Comparison of ENCODE assay signal across 25 cellular contexts in genomic region chr2:877747-878146, GRCh38.
DNase-seq lines count a peak whose midpoint lies in the region; ATAC-seq, FAIRE-seq and TF ChIP-seq lines count a peak whose summit lies in the region.
"Had no signal": no experiment of that assay in that cellular context is flagged by ENCODE, and none has a peak within 500 bp of the region (broad histone marks: within the 10 kb centered on the region; RNA-seq: fewer than 3 reads in every experiment).

No MANE protein-coding gene starts in this region.

- H3K36me3 Mint-ChIP-seq in activated T-helper 2 cell treated with anti-CD3 and anti-CD28 coated beads, Interferon-gamma antibody, Interleukin-2, Interleukin-4, amounts not matched to agents 10 μg/mL and 5 μg/mL and 100 μg/mL, durations not matched to agents 14 hours and 24 hours and 36 hours (ENCODE audit: low read depth), result no peaks in the 10 kb centered on the region
- H3K36me3 Mint-ChIP-seq: CD4-positive, CD25-positive, alpha-beta regulatory T cell had no signal

- peak overlapping the region; percentile 6 for H3K23ac ChIP-seq in neuronal stem cell (ENCODE audit: low read depth, low read length, poor library complexity)

- H3K4ac ChIP-seq in neuronal stem cell (ENCODE audit: low read length), result peak overlapping the region; percentile 40

- no peak overlapping the region for H2BK12ac ChIP-seq in neuronal stem cell (ENCODE audit: low read length)

- no peak overlapping the region for H2BK120ac ChIP-seq in neuronal stem cell (ENCODE audit: low read depth, low read length)

- no peak overlapping the region for H3K27ac Mint-ChIP-seq in activated T-helper 2 cell treated with anti-CD3 and anti-CD28 coated beads, Interferon-gamma antibody, Interleukin-2, Interleukin-4, amounts not matched to agents 10 μg/mL and 5 μg/mL and 100 μg/mL, durations not matched to agents 14 hours and 24 hours and 36 hours
- H3K27ac Mint-ChIP-seq: CD4-positive, CD25-positive, alpha-beta regulatory T cell; GM23338 had no signal

- no CpG with 5 or more reads among the region's 14 CpGs for WGBS in neuronal stem cell (ENCODE audit: extremely low coverage in 2 of 2, insufficient read length in 2 of 2, insufficient replicate concordance in 1 of 2), 2 donors

- no peak overlapping the region for H3K4me2 ChIP-seq in DND-41 (ENCODE audit: insufficient read depth, low read length)
- no peak overlapping the region for H3K4me2 ChIP-seq in neuronal stem cell (ENCODE audit: insufficient read depth, low read length, poor library complexity, severe bottlenecking)
- H3K4me2 ChIP-seq: BLaER1, GM23338 had no signal

- no peak overlapping the region for H3K27ac ChIP-seq in DND-41 (ENCODE audit: low read length)
- H3K27ac ChIP-seq in neuronal stem cell (replicated peaks; ENCODE audit: low read length), result no peak overlapping the region
- H3K27ac ChIP-seq: BLaER1 had no signal

- H3K9me3 Mint-ChIP-seq in activated T-helper 2 cell treated with anti-CD3 and anti-CD28 coated beads, Interferon-gamma antibody, Interleukin-2, Interleukin-4, amounts not matched to agents 10 μg/mL and 5 μg/mL and 100 μg/mL, durations not matched to agents 14 hours and 24 hours and 36 hours, result no peaks in the 10 kb centered on the region
- H3K9me3 Mint-ChIP-seq: CD4-positive, CD25-positive, alpha-beta regulatory T cell had no signal

- intact Hi-C loops in activated T-helper 2 cell treated with anti-CD3 and anti-CD28 coated beads, Interferon-gamma antibody, Interleukin-2, Interleukin-4, amounts not matched to agents 10 μg/mL and 5 μg/mL and 100 μg/mL, durations not matched to agents 14 hours and 24 hours and 36 hours (cut with micrococcal nuclease), result no loop called here

- H3K4me1 ChIP-seq in DND-41 (ENCODE audit: insufficient read depth, low read length) (no peaks in the 10 kb centered on the region), neuronal stem cell (ENCODE audit: control insufficient read depth in 2 of 2, insufficient read depth in 1 of 2, low read depth in 1 of 2, low read length in 2 of 2) (peaks cover 0 to 4% of the 10 kb centered on the region in 2 donors)

- peak overlapping the region; percentile 17 for H3K14ac ChIP-seq in neuronal stem cell (ENCODE audit: low read length)

- H2BK5ac ChIP-seq in neuronal stem cell (ENCODE audit: low read length), result no peak overlapping the region

- no peaks in the 10 kb centered on the region for H3K79me1 ChIP-seq in neuronal stem cell (ENCODE audit: low read depth, low read length)

- FAIRE-seq in HTR-8/SVneo (lab: Jason Lieb, UNC), result peak; percentile 55
- FAIRE-seq: A204.1, HepG2, K562, RCC 7860 had no signal

- H3K4me1 Mint-ChIP-seq in activated T-helper 2 cell treated with anti-CD3 and anti-CD28 coated beads, Interferon-gamma antibody, Interleukin-2, Interleukin-4, amounts not matched to agents 10 μg/mL and 5 μg/mL and 100 μg/mL, durations not matched to agents 14 hours and 24 hours and 36 hours (ENCODE audit: low read depth), result no peaks in the 10 kb centered on the region
- H3K4me1 Mint-ChIP-seq: CD4-positive, CD25-positive, alpha-beta regulatory T cell had no signal

- H2AFZ ChIP-seq in DND-41 (ENCODE audit: low read depth, low read length) (no peak overlapping the region), neuronal stem cell (ENCODE audit: low read length) (no peak overlapping the region)
- H2AFZ ChIP-seq: GM23338 had no signal

- no peak for ATAC-seq in DND-41 (ENCODE audit: insufficient read depth, low read depth)
- ATAC-seq in GM18867 (IDR thresholded peaks at IDR 0.05; ENCODE audit: unreplicated experiment), result no peak
- ATAC-seq: GM23338, HCT116, HepG2, K562, SK-N-SH treated with all-trans-retinoic acid at 6 μM for 48 hours had no signal

- DNase-seq in DND-41 (peak; percentile 4), HTR-8/SVneo (ENCODE audit: insufficient read length, low spot score) (no peak), ecto neural progenitor cell (ENCODE audit: low spot score) (peak; percentile 29), neuronal stem cell (ENCODE audit: low spot score) (no peak), putamen (ENCODE audit: low spot score) (no peak), HuH-7 (ENCODE audit: low spot score) (no peak)
- no peak for DNase-seq in activated T-helper 2 cell treated with anti-CD3 and anti-CD28 coated beads, Interferon-gamma antibody, Interleukin-2, Interleukin-4, amounts not matched to agents 10 μg/mL and 5 μg/mL and 100 μg/mL, durations not matched to agents 14 hours and 24 hours and 36 hours (ENCODE audit: low spot score)
- DNase-seq: CD4-positive, CD25-positive, alpha-beta regulatory T cell; DMS153; Kasumi-1; NCI-H1092 treated with DMSO at 0.1 percent for 48 hours; NCI-H1436; NCI-H1930; NCI-H2107; NCI-H524; NCI-H774 had no signal

- peaks cover 4% of the 10 kb centered on the region; the same call in 1 of the 2 replicates for H3K79me2 ChIP-seq in DND-41 (ENCODE audit: insufficient read depth, low read length)

- H3K18ac ChIP-seq in neuronal stem cell (ENCODE audit: low read length), result peak overlapping the region; percentile 66

- H2BK15ac ChIP-seq in neuronal stem cell (ENCODE audit: low read length), result no peak overlapping the region

- H3K27me3 Mint-ChIP-seq in activated T-helper 2 cell treated with anti-CD3 and anti-CD28 coated beads, Interferon-gamma antibody, Interleukin-2, Interleukin-4, amounts not matched to agents 10 μg/mL and 5 μg/mL and 100 μg/mL, durations not matched to agents 14 hours and 24 hours and 36 hours (ENCODE audit: low read depth), result no peaks in the 10 kb centered on the region
- H3K27me3 Mint-ChIP-seq: CD4-positive, CD25-positive, alpha-beta regulatory T cell had no signal

- no peaks in the 10 kb centered on the region for H3K27me3 ChIP-seq in DND-41 (ENCODE audit: insufficient read depth, low read length, poor library complexity)
- H3K27me3 ChIP-seq in neuronal stem cell (ENCODE audit: control insufficient read depth in 3 of 3, insufficient read depth in 3 of 3, low read depth in 1 of 3, low read length in 3 of 3), result no peaks in the 10 kb centered on the region
- H3K27me3 ChIP-seq: BLaER1 had no signal

- H4K91ac ChIP-seq in neuronal stem cell (ENCODE audit: low read depth, low read length, poor library complexity), result no peak overlapping the region

- H4K8ac ChIP-seq in neuronal stem cell (ENCODE audit: low read depth, low read length), result no peak overlapping the region

- H4K20me1 ChIP-seq in DND-41 (ENCODE audit: insufficient read depth, low read length), result no peaks in the 10 kb centered on the region
- H4K20me1 ChIP-seq: BLaER1 had no signal

- H3K4me3 Mint-ChIP-seq in activated T-helper 2 cell treated with anti-CD3 and anti-CD28 coated beads, Interferon-gamma antibody, Interleukin-2, Interleukin-4, amounts not matched to agents 10 μg/mL and 5 μg/mL and 100 μg/mL, durations not matched to agents 14 hours and 24 hours and 36 hours (ENCODE audit: low read depth), result no peak overlapping the region
- H3K4me3 Mint-ChIP-seq: CD4-positive, CD25-positive, alpha-beta regulatory T cell; GM23338 had no signal

- TF ChIP-seq CTCF in DND-41 (IDR thresholded peaks at IDR 0.05; ENCODE audit: borderline replicate concordance, extremely low read depth, low read length, poor library complexity, severe bottlenecking), result no peak

- H3K36me3 ChIP-seq in DND-41 (ENCODE audit: insufficient read depth, low read length), result peaks cover 7% of the 10 kb centered on the region
- no peaks in the 10 kb centered on the region for H3K36me3 ChIP-seq in neuronal stem cell (replicated peaks in 1 of 2; ENCODE audit: control insufficient read depth in 2 of 2, insufficient read depth in 2 of 2, low read length in 2 of 2)
- H3K36me3 ChIP-seq: BLaER1 had no signal

- H3K9ac ChIP-seq in DND-41 (ENCODE audit: low read depth, low read length) (no peak overlapping the region), neuronal stem cell (ENCODE audit: low read depth, low read length, poor library complexity) (peak overlapping the region; percentile 12)
- H3K9ac ChIP-seq: BLaER1 had no signal

- H3K4me3 ChIP-seq in DND-41 (ENCODE audit: low read depth in 1 of 2, low read length in 2 of 2) (no peak overlapping the region), neuronal stem cell (ENCODE audit: low read length in 2 of 2) (no peak overlapping the region)
- H3K4me3 ChIP-seq: BLaER1, GM23338, K562 had no signal

- peak overlapping the region; percentile 44 for H2AK5ac ChIP-seq in neuronal stem cell (ENCODE audit: low read depth, low read length)

- peaks cover 6% of the 10 kb centered on the region for H3K9me3 ChIP-seq in DND-41 (ENCODE audit: insufficient read depth, low read length, severe bottlenecking)
- H3K9me3 ChIP-seq in neuronal stem cell (replicated peaks in 1 of 2; ENCODE audit: control insufficient read depth in 2 of 2, insufficient read depth in 1 of 2, low read depth in 1 of 2, low read length in 2 of 2), result no peaks in the 10 kb centered on the region

Comparison
In these comparisons a context has a peak if more than half of its experiments do, and no peak if none do; other contexts are left out.
1. DNase-seq: peak in DND-41 (single experiment) and ecto neural progenitor cell (single experiment); none in HTR-8/SVneo (single experiment), neuronal stem cell (single experiment), putamen (single experiment), HuH-7 (single experiment) and activated T-helper 2 cell treated with anti-CD3 and anti-CD28 coated beads, Interferon-gamma antibody, Interleukin-2, Interleukin-4, amounts not matched to agents 10 μg/mL and 5 μg/mL and 100 μg/mL, durations not matched to agents 14 hours and 24 hours and 36 hours (single experiment).